Comparison of ENCODE assay signal across 8 cellular contexts in genomic region chr15:30903497-30904187, GRCh38. TPM values are rescaled to one million over a fixed set of nuclear protein-coding genes. Genes with fewer than 3 reads are reported as not detected.
DNase-seq lines count a peak whose midpoint lies in the region; ATAC-seq and TF ChIP-seq lines count a peak whose summit lies in the region.

Gene FAN1, plus strand, starts transcription at chr15:30903915. Its CDS starts 749 bp downstream, at chr15:30904664.

- H3K4me3 ChIP-seq in hepatocyte, result peak within 1 kb of the TSS; percentile 54
- H3K4me3 ChIP-seq in aorta (ENCODE audit: low read length in 2 of 2), result peak within 1 kb of the TSS; percentile 46 to 85

- H4K8ac ChIP-seq in H9 (replicated peaks; ENCODE audit: insufficient read length, low read depth, low read length), result no peak within 1 kb of the TSS

- H3K4me3 Mint-ChIP-seq in H9, result peak within 1 kb of the TSS; percentile 91 to 93
- H3K4me3 Mint-ChIP-seq in T-helper 2 cell treated with Interferon-gamma antibody and Interleukin-4, amounts not matched to agents 5 μg/mL and 100 μg/mL, for 36 hours, result peak within 1 kb of the TSS; percentile 91

- H3K4me2 ChIP-seq in H9 (ENCODE audit: insufficient read depth, insufficient read length, low read length) (peak within 1 kb of the TSS; percentile 87), hepatocyte (peak within 1 kb of the TSS; percentile 78)

- WGBS in H9 (ENCODE audit: extremely low coverage, insufficient read length, low lambda C conversion rate), result no CpG with 5 or more reads among the region's 65 CpGs
- WGBS in hepatocyte (ENCODE audit: low lambda C conversion rate, missing lambda C conversion rate), result 1% methylated on average over 58 of the region's 65 CpGs
- WGBS in aorta, 2 donors, result 1% methylated on average over 61 to 65 of the region's 65 CpGs

- no peaks in the 10 kb centered on the region for H3K9me2 ChIP-seq in hepatocyte (replicated peaks; ENCODE audit: insufficient read depth)

- H2BK20ac ChIP-seq in H9 (ENCODE audit: low read depth, low read length, poor library complexity, severe bottlenecking), result no peak within 1 kb of the TSS

- DNase-seq in GF-D8 (lab: John Stamatoyannopoulos, UW) (peak; percentile 63), H9 (peak; percentile 81), NCI-H1048 (lab: John Stamatoyannopoulos, UW) (peak; percentile 54), astrocyte of the hippocampus (ENCODE audit: low read depth, low spot score) (peak; percentile 95), hepatocyte (ENCODE audit: low spot score) (peak; percentile 92), retina (peak; percentile 95), aorta (peak; percentile 90 to 92)
- peak; percentile 77 for DNase-seq in T-helper 2 cell treated with Interferon-gamma antibody and Interleukin-4, amounts not matched to agents 5 μg/mL and 100 μg/mL, for 36 hours (ENCODE audit: low spot score)

- H3K14ac ChIP-seq in H9 (ENCODE audit: insufficient read depth, low read length), result no peak within 1 kb of the TSS; the same call in 1 of the 2 replicates

- no peak within 1 kb of the TSS for H2AFZ ChIP-seq in H9 (ENCODE audit: low read length)
- H2AFZ ChIP-seq in hepatocyte, result peak within 1 kb of the TSS; percentile 81

- ATAC-seq in aorta (ENCODE audit: low FRiP score), result peak; percentile 98

- H4K20me1 ChIP-seq in H9 (ENCODE audit: control insufficient read depth, insufficient read depth, insufficient read length), result no peaks in the 10 kb centered on the region
- no peaks in the 10 kb centered on the region for H4K20me1 ChIP-seq in hepatocyte (ENCODE audit: insufficient read depth, poor library complexity, severe bottlenecking)

- H3K56ac ChIP-seq in H9 (ENCODE audit: insufficient read length, low read depth, low read length), result no peak within 1 kb of the TSS

- H3K4ac ChIP-seq in H9 (ENCODE audit: low read depth, low read length), result no peak within 1 kb of the TSS

- H3K23ac ChIP-seq in H9 (ENCODE audit: insufficient read length, low read depth, low read length), result no peak within 1 kb of the TSS

- H2BK120ac ChIP-seq in H9 (ENCODE audit: low read depth, low read length, poor library complexity, severe bottlenecking), result no peak within 1 kb of the TSS

- intact Hi-C loops in aorta (cut with DNase I), result loop anchor here in 1 of 2 donors (5.0 kb wide), 1 partner anchor 89 kb away; the partner anchor contains the start of gene MTMR10

- H3K23me2 ChIP-seq in H9 (ENCODE audit: insufficient read length, low read depth, low read length, poor library complexity, severe bottlenecking), result peaks cover 3% of the 10 kb centered on the region

- H3K9me3 Mint-ChIP-seq in H9, result peaks cover 0 to 2% of the 10 kb centered on the region in 2 experiments; a peak in 1 of 5 replicates
- H3K9me3 Mint-ChIP-seq in T-helper 2 cell treated with Interferon-gamma antibody and Interleukin-4, amounts not matched to agents 5 μg/mL and 100 μg/mL, for 36 hours, result no peaks in the 10 kb centered on the region

- no peak within 1 kb of the TSS for H4K5ac ChIP-seq in H9 (ENCODE audit: insufficient read length, low read depth, low read length)

- peak within 1 kb of the TSS; percentile 53 for H3K9ac ChIP-seq in H9 (ENCODE audit: extremely low read depth, insufficient read length, low read length)

- peaks cover 1 to 24% (median 22%) of the 10 kb centered on the region in 3 experiments; a peak in 6 of 7 replicates for H3K36me3 Mint-ChIP-seq in H9 (ENCODE audit: insufficient read depth in 1 of 3, low read depth in 3 of 3)
- peaks cover 31% of the 10 kb centered on the region for H3K36me3 Mint-ChIP-seq in T-helper 2 cell treated with Interferon-gamma antibody and Interleukin-4, amounts not matched to agents 5 μg/mL and 100 μg/mL, for 36 hours (ENCODE audit: low read depth)

- H3K27ac ChIP-seq in H9 (ENCODE audit: insufficient read length, low read depth, low read length), result no peak within 1 kb of the TSS
- peak within 1 kb of the TSS; percentile 62 for H3K27ac ChIP-seq in hepatocyte
- H3K27ac ChIP-seq in aorta (ENCODE audit: low read depth in 1 of 2, low read length in 2 of 2), result peak within 1 kb of the TSS in 1 of 2 donors; percentile 9

- no peak within 1 kb of the TSS for H2AK5ac ChIP-seq in H9 (ENCODE audit: insufficient read length, low read length)

- no peaks in the 10 kb centered on the region for H3K36me3 ChIP-seq in hepatocyte (replicated peaks; ENCODE audit: insufficient read depth, low read depth)
- H3K36me3 ChIP-seq in aorta (ENCODE audit: control insufficient read depth in 1 of 2, insufficient read depth in 2 of 2, low read length in 1 of 2), result no peaks in the 10 kb centered on the region

- no peak within 1 kb of the TSS for H2BK15ac ChIP-seq in H9 (ENCODE audit: low read depth, low read length)

- TF ChIP-seq CTCF in H9 (conservative IDR thresholded peaks at IDR 0.05) (no peak), hepatocyte (IDR thresholded peaks at IDR 0.05; ENCODE audit: poor library complexity) (no peak)

- H3K27ac Mint-ChIP-seq in H9, result peak within 1 kb of the TSS; percentile 36 to 88 (median 81); a peak in 5 of 7 replicates
- peak within 1 kb of the TSS; percentile 66 for H3K27ac Mint-ChIP-seq in T-helper 2 cell treated with Interferon-gamma antibody and Interleukin-4, amounts not matched to agents 5 μg/mL and 100 μg/mL, for 36 hours

- H3K4me1 ChIP-seq in H9 (ENCODE audit: insufficient read depth, low read length) (no peaks in the 10 kb centered on the region), hepatocyte (ENCODE audit: insufficient read depth) (no peaks in the 10 kb centered on the region), aorta (ENCODE audit: control insufficient read depth in 1 of 2, insufficient read depth in 2 of 2, low read length in 2 of 2) (peaks cover 0 to 3% of the 10 kb centered on the region in 2 donors)

- no peaks in the 10 kb centered on the region for H3K9me3 ChIP-seq in H9 (ENCODE audit: control insufficient read depth, low read depth, low read length)
- no peaks in the 10 kb centered on the region for H3K9me3 ChIP-seq in hepatocyte (ENCODE audit: low read depth)
- no peaks in the 10 kb centered on the region for H3K9me3 ChIP-seq in aorta (ENCODE audit: control insufficient read depth, low read length)

- H2BK5ac ChIP-seq in H9 (ENCODE audit: insufficient read length, low read length), result no peak within 1 kb of the TSS

- H3K27me3 ChIP-seq in H9 (ENCODE audit: insufficient read depth, low read length), result no peaks in the 10 kb centered on the region
- no peaks in the 10 kb centered on the region for H3K27me3 ChIP-seq in hepatocyte
- no peaks in the 10 kb centered on the region for H3K27me3 ChIP-seq in aorta (ENCODE audit: control insufficient read depth in 1 of 2, insufficient read depth in 2 of 2, low read length in 1 of 2)

- no peaks in the 10 kb centered on the region; the same call in 1 of the 2 replicates for H3K27me3 Mint-ChIP-seq in H9 (ENCODE audit: low read depth)
- H3K27me3 Mint-ChIP-seq in T-helper 2 cell treated with Interferon-gamma antibody and Interleukin-4, amounts not matched to agents 5 μg/mL and 100 μg/mL, for 36 hours (ENCODE audit: low read depth), result no peaks in the 10 kb centered on the region

- no peak within 1 kb of the TSS for H2BK12ac ChIP-seq in H9 (ENCODE audit: insufficient read length, low read depth, low read length)

- H3T11ph ChIP-seq in H9 (ENCODE audit: low read length), result no peak within 1 kb of the TSS

- H4K91ac ChIP-seq in H9 (ENCODE audit: insufficient read length, low read depth, low read length), result no peak within 1 kb of the TSS

- H3K18ac ChIP-seq in H9 (ENCODE audit: insufficient read length, low read depth, low read length), result no peak within 1 kb of the TSS

- H3K79me2 ChIP-seq in H9 (ENCODE audit: insufficient read depth, low read length) (no peaks in the 10 kb centered on the region), hepatocyte (peaks cover 6% of the 10 kb centered on the region)

- H3K79me1 ChIP-seq in H9 (ENCODE audit: insufficient read depth, low read depth, low read length, poor library complexity, severe bottlenecking), result no peaks in the 10 kb centered on the region

- peaks cover 21 to 30% of the 10 kb centered on the region in 2 experiments for H3K4me1 Mint-ChIP-seq in H9
- H3K4me1 Mint-ChIP-seq in T-helper 2 cell treated with Interferon-gamma antibody and Interleukin-4, amounts not matched to agents 5 μg/mL and 100 μg/mL, for 36 hours (ENCODE audit: low read depth), result peaks cover 18% of the 10 kb centered on the region

RNA-seq across cellular contexts. Expression of gene FAN1, which starts in this region (rescaled TPM):
- total RNA-seq in H9 (2021) (27.4 and 28.2 TPM in 2 replicates), hepatocyte (18.5 and 19.2 TPM in 2 replicates), aorta (10 to 100 TPM in 1 of 2 donors, 1 to 10 TPM in 1; 4.3 to 15.9 TPM)
- polyA plus RNA-seq in hepatocyte (8.3 and 10.4 TPM in 2 replicates), aorta (10 to 100 TPM in 1 of 2 donors, 1 to 10 TPM in 1; 5.9 to 13.0 TPM)
